ENCODE assay signal across 9 cellular contexts in genomic region chr13:102402292-102402691, GRCh38. TPM values are rescaled to one million over a fixed set of nuclear protein-coding genes. Genes with fewer than 3 reads are reported as not detected.
DNase-seq lines count a peak whose midpoint lies in the region; ATAC-seq and TF ChIP-seq lines count a peak whose summit lies in the region.
"Had no signal": no experiment of that assay in that cellular context is flagged by ENCODE, and none has a peak within 500 bp of the region (broad histone marks: within the 10 kb centered on the region; RNA-seq: fewer than 3 reads in every experiment).

No MANE protein-coding gene starts in this region.

- H3K36me3 Mint-ChIP-seq in activated T-cell treated with anti-CD3 and anti-CD28 coated beads, Interleukin-2, amount 50 U/mL, for 24 hours (ENCODE audit: low read depth) = no peaks in the 10 kb centered on the region

- peaks cover 3% of the 10 kb centered on the region for H3K4me1 ChIP-seq in colonic mucosa

- ATAC-seq in HG03103 (IDR thresholded peaks at IDR 0.05; ENCODE audit: low read depth, unreplicated experiment) (peak; percentile 50), omental fat pad (ENCODE audit: low FRiP score) (peak; percentile 30)

- H3K4me1 Mint-ChIP-seq in activated T-cell treated with anti-CD3 and anti-CD28 coated beads, Interleukin-2, amount 50 U/mL, for 24 hours (ENCODE audit: low read depth) = peaks cover 33% of the 10 kb centered on the region

- no peak overlapping the region for H3K27ac Mint-ChIP-seq in activated T-cell treated with anti-CD3 and anti-CD28 coated beads, Interleukin-2, amount 50 U/mL, for 24 hours

- no peaks in the 10 kb centered on the region for H3K36me3 ChIP-seq in colonic mucosa

- peaks cover 58% of the 10 kb centered on the region for H3K27me3 Mint-ChIP-seq in activated T-cell treated with anti-CD3 and anti-CD28 coated beads, Interleukin-2, amount 50 U/mL, for 24 hours

- H3K4me3 ChIP-seq in foreskin fibroblast (ENCODE audit: low read depth in 1 of 2, low read length in 2 of 2) (peak overlapping the region in 1 of 2 donors; percentile 60), colonic mucosa (no peak overlapping the region)

- peaks cover 19% of the 10 kb centered on the region for H3K27me3 ChIP-seq in colonic mucosa

- no peak overlapping the region for H3K9ac ChIP-seq in colonic mucosa (ENCODE audit: low read depth in 2 of 2, low read length in 2 of 2)

- H3K9me3 ChIP-seq in colonic mucosa = no peaks in the 10 kb centered on the region

- H3K27ac ChIP-seq in colonic mucosa = no peak overlapping the region
- H3K27ac ChIP-seq: epithelial cell of prostate had no signal

- peak; percentile 84 for DNase-seq in ELF-1 (ENCODE audit: low read depth, low spot score)
- peak; percentile 49 for DNase-seq in activated T-cell treated with anti-CD3 and anti-CD28 coated beads, Interleukin-2, amount 50 U/mL, for 24 hours
- peak; percentile 73 to 86 for DNase-seq in foreskin fibroblast
- DNase-seq in omental fat pad (ENCODE audit: low spot score) = no peak
- no peak for DNase-seq in MV-4-11 (lab: John Stamatoyannopoulos, UW)
- no peak for DNase-seq in colonic mucosa
- no peak for DNase-seq in NCI-H526 (lab: John Stamatoyannopoulos, UW)

- intact Hi-C loops in colonic mucosa (cut with DNase I) = no loop called here

- H3K9me3 Mint-ChIP-seq in activated T-cell treated with anti-CD3 and anti-CD28 coated beads, Interleukin-2, amount 50 U/mL, for 24 hours = no peaks in the 10 kb centered on the region

- TF ChIP-seq CTCF in foreskin fibroblast (IDR thresholded peaks at IDR 0.05; ENCODE audit: low read depth, low read length) (no peak), omental fat pad (IDR thresholded peaks at IDR 0.05) (no peak), colonic mucosa (IDR thresholded peaks at IDR 0.05) (no peak)

- peak overlapping the region; percentile 70 for H3K4me3 Mint-ChIP-seq in activated T-cell treated with anti-CD3 and anti-CD28 coated beads, Interleukin-2, amount 50 U/mL, for 24 hours

RNA-seq across cellular contexts. Expression of gene FGF14, which starts 0.4 kb away (rescaled TPM):
- 1 to 10 TPM in 2 of 4 donors, under 1 TPM in 2; 0.12 to 3.5 (median 1.3) TPM for total RNA-seq in omental fat pad
- total RNA-seq in colonic mucosa = under 1 TPM; 0.62 to 0.85 TPM

Comparison
In these comparisons a context has a peak if more than half of its experiments do, and no peak if none do; other contexts are left out.
1. DNase-seq: peak in ELF-1 (single experiment), activated T-cell treated with anti-CD3 and anti-CD28 coated beads, Interleukin-2, amount 50 U/mL, for 24 hours (single experiment) and foreskin fibroblast (2 of 2); none in omental fat pad (single experiment), MV-4-11 (single experiment), colonic mucosa (single experiment) and NCI-H526 (0 of 2).